Comparison of ENCODE assay signal across 29 cellular contexts in the genomic region with DNA sequence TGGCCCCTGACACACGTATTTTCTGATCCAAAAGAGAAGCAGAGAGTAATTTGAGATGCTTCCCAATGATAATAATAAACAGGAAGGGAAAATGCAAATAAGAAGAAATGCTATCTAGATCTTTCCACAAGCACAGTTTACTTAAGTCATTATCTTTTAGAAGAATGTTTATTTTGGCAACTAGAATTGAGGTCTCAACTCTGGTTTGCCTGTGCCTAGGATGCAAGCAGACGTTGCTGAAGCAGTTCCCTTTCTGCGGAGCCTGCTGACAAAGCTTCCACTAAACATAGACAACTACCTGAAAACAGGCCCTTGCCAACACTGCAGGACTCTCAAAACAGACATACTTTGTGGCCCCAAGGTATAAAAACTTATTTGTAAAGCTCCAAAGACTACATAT.
DNase-seq lines count a peak whose midpoint lies in the region; ATAC-seq, FAIRE-seq and TF ChIP-seq lines count a peak whose summit lies in the region.
"Had no signal": no experiment of that assay in that cellular context is flagged by ENCODE, and none has a peak within 500 bp of the region (broad histone marks: within the 10 kb centered on the region; RNA-seq: fewer than 3 reads in every experiment).

No MANE protein-coding gene starts in this region.

- H3K9me3 Mint-ChIP-seq in astrocyte (ENCODE audit: unreplicated experiment) = no peaks in the 10 kb centered on the region

- no peaks in the 10 kb centered on the region for H3K79me2 ChIP-seq in astrocyte (ENCODE audit: insufficient read depth, low read length)

- no peaks in the 10 kb centered on the region for H3K9me3 ChIP-seq in astrocyte (ENCODE audit: insufficient read depth, low read depth, low read length)
- H3K9me3 ChIP-seq: A549, BE2C, Peyer's patch, SJSA1, suprapubic skin had no signal

- no peak for ATAC-seq in GM19452 (IDR thresholded peaks at IDR 0.05; ENCODE audit: unreplicated experiment)
- ATAC-seq: A549; activated CD4-positive, alpha-beta T cell treated with anti-CD3 and anti-CD28 coated beads for 36 hours; left lobe of liver; stimulated activated memory B cell treated with anti-CD40 and anti-IgM and Interleukin-4, amounts not matched to agents 10 μg/mL and 1 μg/mL and 100 μg/mL, for 72 hours; T-cell had no signal

- TF ChIP-seq CTCF in 22Rv1 (IDR thresholded peaks at IDR 0.05) = no peak
- no peak for TF ChIP-seq CTCF in astrocyte (IDR thresholded peaks at IDR 0.05; ENCODE audit: insufficient read depth, low read depth, low read length)

- no peaks in the 10 kb centered on the region for H3K36me3 Mint-ChIP-seq in astrocyte (ENCODE audit: low read depth, unreplicated experiment)
- H3K36me3 Mint-ChIP-seq: naive B cell; stimulated activated memory B cell treated with anti-CD40 and anti-IgM and Interleukin-4, amounts not matched to agents 10 μg/mL and 1 μg/mL and 100 μg/mL, for 72 hours; T-cell had no signal

- no peak overlapping the region for H2AFZ ChIP-seq in astrocyte (ENCODE audit: low read depth, low read length)

- H3K4me2 ChIP-seq in astrocyte (ENCODE audit: low read length) = no peak overlapping the region
- H3K4me2 ChIP-seq: A549 had no signal

- no peaks in the 10 kb centered on the region for H3K36me3 ChIP-seq in astrocyte (ENCODE audit: insufficient read depth, low read length)
- H3K36me3 ChIP-seq: BE2C, Peyer's patch, SJSA1, suprapubic skin had no signal

- no peaks in the 10 kb centered on the region for H3K27me3 Mint-ChIP-seq in astrocyte (ENCODE audit: low read depth, unreplicated experiment)
- H3K27me3 Mint-ChIP-seq: activated CD4-positive, alpha-beta T cell treated with anti-CD3 and anti-CD28 coated beads for 36 hours; activated T-cell treated with anti-CD3 and anti-CD28 coated beads, Interleukin-2, amount 50 U/mL, for 24 hours; naive B cell; stimulated activated memory B cell treated with anti-CD40 and anti-IgM and Interleukin-4, amounts not matched to agents 10 μg/mL and 1 μg/mL and 100 μg/mL, for 72 hours; T-cell had no signal

- H3K27me3 ChIP-seq in astrocyte (ENCODE audit: insufficient read depth, low read length) = no peaks in the 10 kb centered on the region
- H3K27me3 ChIP-seq: BE2C, Peyer's patch, SJSA1, suprapubic skin had no signal

- H3K9ac ChIP-seq in astrocyte (ENCODE audit: low read length) = no peak overlapping the region

- no peak overlapping the region for H3K4me3 Mint-ChIP-seq in astrocyte (ENCODE audit: unreplicated experiment)
- H3K4me3 Mint-ChIP-seq: activated CD4-positive, alpha-beta T cell treated with anti-CD3 and anti-CD28 coated beads for 36 hours; activated T-cell treated with anti-CD3 and anti-CD28 coated beads, Interleukin-2, amount 50 U/mL, for 24 hours; naive B cell; stimulated activated memory B cell treated with anti-CD40 and anti-IgM and Interleukin-4, amounts not matched to agents 10 μg/mL and 1 μg/mL and 100 μg/mL, for 72 hours; T-cell had no signal

- H3K27ac ChIP-seq in 22Rv1 = peak overlapping the region; percentile 68
- H3K27ac ChIP-seq in astrocyte (ENCODE audit: low read depth, low read length) = no peak overlapping the region
- H3K27ac ChIP-seq: A549, Peyer's patch, SJSA1, skin epidermis, suprapubic skin had no signal

- FAIRE-seq in astrocyte (lab: Jason Lieb, UNC) = no peak
- FAIRE-seq: A549 had no signal

- H3K27ac Mint-ChIP-seq in astrocyte (ENCODE audit: unreplicated experiment) = no peak overlapping the region
- H3K27ac Mint-ChIP-seq: activated CD4-positive, alpha-beta T cell treated with anti-CD3 and anti-CD28 coated beads for 36 hours; activated T-cell treated with anti-CD3 and anti-CD28 coated beads, Interleukin-2, amount 50 U/mL, for 24 hours; naive B cell; stimulated activated memory B cell treated with anti-CD40 and anti-IgM and Interleukin-4, amounts not matched to agents 10 μg/mL and 1 μg/mL and 100 μg/mL, for 72 hours; T-cell had no signal

- no peak overlapping the region for H3K4me3 ChIP-seq in astrocyte (ENCODE audit: insufficient read depth, low read depth, low read length)
- H3K4me3 ChIP-seq: A549, Peyer's patch, SJSA1, skin epidermis, suprapubic skin had no signal

- H4K20me1 ChIP-seq in astrocyte (ENCODE audit: insufficient read depth, low read length) = no peaks in the 10 kb centered on the region

- H3K4me1 Mint-ChIP-seq in astrocyte (ENCODE audit: low read depth, unreplicated experiment) = no peaks in the 10 kb centered on the region
- H3K4me1 Mint-ChIP-seq: activated CD4-positive, alpha-beta T cell treated with anti-CD3 and anti-CD28 coated beads for 36 hours; naive B cell; stimulated activated memory B cell treated with anti-CD40 and anti-IgM and Interleukin-4, amounts not matched to agents 10 μg/mL and 1 μg/mL and 100 μg/mL, for 72 hours; T-cell had no signal

- DNase-seq in H4 (ENCODE audit: low spot score) (peak; percentile 65), NCI-H345 (lab: John Stamatoyannopoulos, UW) (peak; percentile 41), astrocyte (ENCODE audit: low read depth) (peak; percentile 22), HPDE6-E6E7 (ENCODE audit: extremely low spot score) (no peak)
- DNase-seq in stimulated activated naive CD4-positive, alpha-beta T cell treated with Interleukin-2 at 50 U/mL for 16 hours (lab: John Stamatoyannopoulos, UW) = no peak
- DNase-seq in stimulated activated CD4-positive, alpha-beta T cell treated with anti-CD3 and anti-CD28 coated beads, Interleukin-15, amount 100 ng/mL, for 24 hours = no peak
- DNase-seq: activated CD4-positive, alpha-beta T cell treated with anti-CD3 and anti-CD28 coated beads for 36 hours; activated gamma-delta T cell treated with Interleukin-2 at 50 U/mL for 16 hours; activated T-cell treated with anti-CD3 and anti-CD28 coated beads, Interleukin-2, amount 50 U/mL, for 24 hours; BE2C; effector CD8-positive, alpha-beta T cell; foreskin melanocyte; IMR-90; naive B cell; NCI-H1436 treated with DMSO at 0.1 percent for 48 hours; NCI-H2171 treated with DMSO at 0.1 percent for 48 hours; NK-92 treated with Interleukin-12 subunit alpha and Interleukin-12 subunit beta, amount 100 ng/mL, for 24 hours; nucleus accumbens; Peyer's patch; stimulated activated CD4-positive, alpha-beta T cell treated with anti-CD3 and anti-CD28 coated beads, Interleukin-2, amount 100 ng/mL, for 48 hours; T-cell had no signal

- H3K4me1 ChIP-seq in astrocyte (ENCODE audit: insufficient read depth, low read length) = no peaks in the 10 kb centered on the region
- H3K4me1 ChIP-seq: A549, Peyer's patch, SJSA1, suprapubic skin had no signal

Comparison
In these comparisons a context has a peak if more than half of its experiments do, and no peak if none do; other contexts are left out.
1. DNase-seq: peak in H4 (single experiment), NCI-H345 (single experiment) and astrocyte (single experiment); none in HPDE6-E6E7 (single experiment), stimulated activated naive CD4-positive, alpha-beta T cell treated with Interleukin-2 at 50 U/mL for 16 hours (single experiment) and stimulated activated CD4-positive, alpha-beta T cell treated with anti-CD3 and anti-CD28 coated beads, Interleukin-15, amount 100 ng/mL, for 24 hours (single experiment).